ENCODE assay signal across 1 cellular context in the genomic region with DNA sequence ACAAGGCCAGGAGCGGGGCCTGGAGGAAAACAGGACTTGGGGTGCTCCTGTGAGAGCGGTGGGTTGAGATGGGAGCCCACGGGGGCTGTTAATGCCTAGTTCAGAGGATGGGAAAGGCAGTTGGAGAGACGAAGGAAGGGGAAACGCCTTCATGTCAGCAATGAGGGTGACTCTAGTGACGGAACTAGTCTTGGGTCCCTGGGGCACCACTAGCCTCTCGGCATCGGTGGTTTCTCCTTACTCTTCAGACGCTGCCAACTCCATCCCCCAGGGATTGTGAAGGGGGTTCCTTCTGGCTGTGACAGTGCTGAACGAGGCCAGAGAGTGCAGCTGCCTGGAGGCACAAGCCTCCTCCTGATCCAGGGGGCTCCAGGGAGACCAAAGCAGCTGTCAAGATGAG.
TF ChIP-seq lines count a peak whose summit lies in the region.

No MANE protein-coding gene starts in this region.

TF ChIP-seq in SK-N-SH, 30 proteins besides CTCF, POLR2A, EP300 and RAD21 (continued from another document):
- TF ChIP-seq, protein P1, sequence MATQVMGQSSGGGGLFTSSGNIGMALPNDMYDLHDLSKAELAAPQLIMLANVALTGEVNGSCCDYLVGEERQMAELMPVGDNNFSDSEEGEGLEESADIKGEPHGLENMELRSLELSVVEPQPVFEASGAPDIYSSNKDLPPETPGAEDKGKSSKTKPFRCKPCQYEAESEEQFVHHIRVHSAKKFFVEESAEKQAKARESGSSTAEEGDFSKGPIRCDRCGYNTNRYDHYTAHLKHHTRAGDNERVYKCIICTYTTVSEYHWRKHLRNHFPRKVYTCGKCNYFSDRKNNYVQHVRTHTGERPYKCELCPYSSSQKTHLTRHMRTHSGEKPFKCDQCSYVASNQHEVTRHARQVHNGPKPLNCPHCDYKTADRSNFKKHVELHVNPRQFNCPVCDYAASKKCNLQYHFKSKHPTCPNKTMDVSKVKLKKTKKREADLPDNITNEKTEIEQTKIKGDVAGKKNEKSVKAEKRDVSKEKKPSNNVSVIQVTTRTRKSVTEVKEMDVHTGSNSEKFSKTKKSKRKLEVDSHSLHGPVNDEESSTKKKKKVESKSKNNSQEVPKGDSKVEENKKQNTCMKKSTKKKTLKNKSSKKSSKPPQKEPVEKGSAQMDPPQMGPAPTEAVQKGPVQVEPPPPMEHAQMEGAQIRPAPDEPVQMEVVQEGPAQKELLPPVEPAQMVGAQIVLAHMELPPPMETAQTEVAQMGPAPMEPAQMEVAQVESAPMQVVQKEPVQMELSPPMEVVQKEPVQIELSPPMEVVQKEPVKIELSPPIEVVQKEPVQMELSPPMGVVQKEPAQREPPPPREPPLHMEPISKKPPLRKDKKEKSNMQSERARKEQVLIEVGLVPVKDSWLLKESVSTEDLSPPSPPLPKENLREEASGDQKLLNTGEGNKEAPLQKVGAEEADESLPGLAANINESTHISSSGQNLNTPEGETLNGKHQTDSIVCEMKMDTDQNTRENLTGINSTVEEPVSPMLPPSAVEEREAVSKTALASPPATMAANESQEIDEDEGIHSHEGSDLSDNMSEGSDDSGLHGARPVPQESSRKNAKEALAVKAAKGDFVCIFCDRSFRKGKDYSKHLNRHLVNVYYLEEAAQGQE (IDR thresholded peaks at IDR 0.05; ENCODE audit: low read depth, low read length) = no peak
- TF ChIP-seq, protein P2, sequence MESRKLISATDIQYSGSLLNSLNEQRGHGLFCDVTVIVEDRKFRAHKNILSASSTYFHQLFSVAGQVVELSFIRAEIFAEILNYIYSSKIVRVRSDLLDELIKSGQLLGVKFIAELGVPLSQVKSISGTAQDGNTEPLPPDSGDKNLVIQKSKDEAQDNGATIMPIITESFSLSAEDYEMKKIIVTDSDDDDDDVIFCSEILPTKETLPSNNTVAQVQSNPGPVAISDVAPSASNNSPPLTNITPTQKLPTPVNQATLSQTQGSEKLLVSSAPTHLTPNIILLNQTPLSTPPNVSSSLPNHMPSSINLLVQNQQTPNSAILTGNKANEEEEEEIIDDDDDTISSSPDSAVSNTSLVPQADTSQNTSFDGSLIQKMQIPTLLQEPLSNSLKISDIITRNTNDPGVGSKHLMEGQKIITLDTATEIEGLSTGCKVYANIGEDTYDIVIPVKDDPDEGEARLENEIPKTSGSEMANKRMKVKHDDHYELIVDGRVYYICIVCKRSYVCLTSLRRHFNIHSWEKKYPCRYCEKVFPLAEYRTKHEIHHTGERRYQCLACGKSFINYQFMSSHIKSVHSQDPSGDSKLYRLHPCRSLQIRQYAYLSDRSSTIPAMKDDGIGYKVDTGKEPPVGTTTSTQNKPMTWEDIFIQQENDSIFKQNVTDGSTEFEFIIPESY (IDR thresholded peaks at IDR 0.05; ENCODE audit: borderline replicate concordance, low read depth) = no peak
- no peak for TF ChIP-seq FOSL2 (IDR thresholded peaks at IDR 0.05; ENCODE audit: borderline replicate concordance, low read depth)
- no peak for TF ChIP-seq TEAD4 (IDR thresholded peaks at IDR 0.05; ENCODE audit: borderline replicate concordance, insufficient read depth)
- TF ChIP-seq, protein P3, sequence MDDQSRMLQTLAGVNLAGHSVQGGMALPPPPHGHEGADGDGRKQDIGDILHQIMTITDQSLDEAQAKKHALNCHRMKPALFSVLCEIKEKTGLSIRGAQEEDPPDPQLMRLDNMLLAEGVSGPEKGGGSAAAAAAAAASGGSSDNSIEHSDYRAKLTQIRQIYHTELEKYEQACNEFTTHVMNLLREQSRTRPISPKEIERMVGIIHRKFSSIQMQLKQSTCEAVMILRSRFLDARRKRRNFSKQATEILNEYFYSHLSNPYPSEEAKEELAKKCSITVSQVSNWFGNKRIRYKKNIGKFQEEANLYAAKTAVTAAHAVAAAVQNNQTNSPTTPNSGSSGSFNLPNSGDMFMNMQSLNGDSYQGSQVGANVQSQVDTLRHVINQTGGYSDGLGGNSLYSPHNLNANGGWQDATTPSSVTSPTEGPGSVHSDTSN (IDR thresholded peaks at IDR 0.05) = no peak
- no peak for TF ChIP-seq TAF1 (IDR thresholded peaks at IDR 0.05; ENCODE audit: borderline replicate concordance, low read depth, low read length)
- TF ChIP-seq, protein P4, sequence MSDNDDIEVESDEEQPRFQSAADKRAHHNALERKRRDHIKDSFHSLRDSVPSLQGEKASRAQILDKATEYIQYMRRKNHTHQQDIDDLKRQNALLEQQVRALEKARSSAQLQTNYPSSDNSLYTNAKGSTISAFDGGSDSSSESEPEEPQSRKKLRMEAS (IDR thresholded peaks at IDR 0.05; ENCODE audit: low read depth) = no peak
- no peak for TF ChIP-seq MXI1 (IDR thresholded peaks at IDR 0.05; ENCODE audit: low read depth, low read length)
- no peak for TF ChIP-seq TCF12 (IDR thresholded peaks at IDR 0.05)
- TF ChIP-seq NRF1 (IDR thresholded peaks at IDR 0.05; ENCODE audit: low read depth, low read length) = no peak
- TF ChIP-seq FOXJ3 (CRISPR knock-in tag; IDR thresholded peaks at IDR 0.05) = no peak
- no peak for TF ChIP-seq RXRA (IDR thresholded peaks at IDR 0.05; ENCODE audit: borderline replicate concordance, low read depth)
